ENCODE assay signal across 1 cellular context in the genomic region with DNA sequence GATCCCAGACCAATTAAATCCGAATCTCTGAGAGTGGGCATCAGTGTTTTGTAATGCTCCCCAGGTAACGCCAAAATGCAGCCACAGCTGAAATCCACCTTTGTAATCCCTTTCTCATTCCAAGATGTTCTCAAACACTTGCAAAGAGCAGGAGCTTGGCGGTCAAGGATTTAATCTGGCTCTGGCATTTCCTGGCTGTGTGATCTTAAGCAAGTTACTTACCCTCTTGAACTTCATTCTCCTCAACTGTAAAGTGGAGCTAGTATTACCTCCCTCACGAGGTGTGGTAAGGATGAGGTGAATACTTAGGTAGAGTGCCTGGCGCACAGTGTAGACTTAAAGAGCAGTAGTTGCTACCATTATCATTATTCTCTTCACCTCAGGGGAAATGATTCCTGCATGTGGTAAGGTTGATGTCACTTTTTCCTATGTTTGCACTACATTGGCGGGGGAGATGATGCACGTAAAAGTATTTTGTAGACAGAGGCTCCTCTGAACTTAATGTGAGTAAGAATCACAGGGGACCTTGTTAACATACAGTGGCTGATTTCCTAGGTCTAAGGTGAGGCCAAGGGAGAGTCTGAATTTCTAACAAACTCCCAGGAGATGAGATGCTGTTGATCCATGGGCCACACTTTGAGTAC.
A peak's percentile ranks its signal among the peaks of the same experiment; 100 is the strongest.
TF ChIP-seq lines count a peak whose summit lies in the region.

No MANE protein-coding gene starts in this region.

TF ChIP-seq in HEK293, 187 proteins besides CTCF, POLR2A, EP300 and RAD21 (continued from another document):
- TF ChIP-seq, protein P1, sequence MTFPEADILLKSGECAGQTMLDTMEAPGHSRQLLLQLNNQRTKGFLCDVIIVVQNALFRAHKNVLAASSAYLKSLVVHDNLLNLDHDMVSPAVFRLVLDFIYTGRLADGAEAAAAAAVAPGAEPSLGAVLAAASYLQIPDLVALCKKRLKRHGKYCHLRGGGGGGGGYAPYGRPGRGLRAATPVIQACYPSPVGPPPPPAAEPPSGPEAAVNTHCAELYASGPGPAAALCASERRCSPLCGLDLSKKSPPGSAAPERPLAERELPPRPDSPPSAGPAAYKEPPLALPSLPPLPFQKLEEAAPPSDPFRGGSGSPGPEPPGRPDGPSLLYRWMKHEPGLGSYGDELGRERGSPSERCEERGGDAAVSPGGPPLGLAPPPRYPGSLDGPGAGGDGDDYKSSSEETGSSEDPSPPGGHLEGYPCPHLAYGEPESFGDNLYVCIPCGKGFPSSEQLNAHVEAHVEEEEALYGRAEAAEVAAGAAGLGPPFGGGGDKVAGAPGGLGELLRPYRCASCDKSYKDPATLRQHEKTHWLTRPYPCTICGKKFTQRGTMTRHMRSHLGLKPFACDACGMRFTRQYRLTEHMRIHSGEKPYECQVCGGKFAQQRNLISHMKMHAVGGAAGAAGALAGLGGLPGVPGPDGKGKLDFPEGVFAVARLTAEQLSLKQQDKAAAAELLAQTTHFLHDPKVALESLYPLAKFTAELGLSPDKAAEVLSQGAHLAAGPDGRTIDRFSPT (tag by site-specific recombination; IDR thresholded peaks at IDR 0.05): 0 out of 2 replicates have a peak, but pooled peaks have one; percentile 19
- TF ChIP-seq, protein P2, sequence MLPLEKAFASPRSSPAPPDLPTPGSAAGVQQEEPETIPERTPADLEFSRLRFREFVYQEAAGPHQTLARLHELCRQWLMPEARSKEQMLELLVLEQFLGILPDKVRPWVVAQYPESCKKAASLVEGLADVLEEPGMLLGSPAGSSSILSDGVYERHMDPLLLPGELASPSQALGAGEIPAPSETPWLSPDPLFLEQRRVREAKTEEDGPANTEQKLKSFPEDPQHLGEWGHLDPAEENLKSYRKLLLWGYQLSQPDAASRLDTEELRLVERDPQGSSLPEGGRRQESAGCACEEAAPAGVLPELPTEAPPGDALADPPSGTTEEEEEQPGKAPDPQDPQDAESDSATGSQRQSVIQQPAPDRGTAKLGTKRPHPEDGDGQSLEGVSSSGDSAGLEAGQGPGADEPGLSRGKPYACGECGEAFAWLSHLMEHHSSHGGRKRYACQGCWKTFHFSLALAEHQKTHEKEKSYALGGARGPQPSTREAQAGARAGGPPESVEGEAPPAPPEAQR (tag by site-specific recombination; IDR thresholded peaks at IDR 0.05): no peak
- TF ChIP-seq EGR2 (tag by site-specific recombination; IDR thresholded peaks at IDR 0.05; ENCODE audit: low read depth) (no peak), TCF7L2 (IDR thresholded peaks at IDR 0.05; ENCODE audit: borderline replicate concordance, low read depth, low read length) (no peak), ZNF10 (tag by site-specific recombination; IDR thresholded peaks at IDR 0.05) (no peak), ZFP41 (tag by site-specific recombination; IDR thresholded peaks at IDR 0.05; ENCODE audit: borderline replicate concordance) (no peak), FEZF1 (tag by site-specific recombination; IDR thresholded peaks at IDR 0.05) (no peak), ZNF664 (tag by site-specific recombination; IDR thresholded peaks at IDR 0.05) (no peak), ZNF404 (tag by site-specific recombination; IDR thresholded peaks at IDR 0.05) (no peak), ZNF677 (tag by site-specific recombination; IDR thresholded peaks at IDR 0.05) (no peak), ZNF747 (tag by site-specific recombination; IDR thresholded peaks at IDR 0.05) (no peak), ZNF660 (tag by site-specific recombination; IDR thresholded peaks at IDR 0.05) (no peak)
- TF ChIP-seq, protein P3, sequence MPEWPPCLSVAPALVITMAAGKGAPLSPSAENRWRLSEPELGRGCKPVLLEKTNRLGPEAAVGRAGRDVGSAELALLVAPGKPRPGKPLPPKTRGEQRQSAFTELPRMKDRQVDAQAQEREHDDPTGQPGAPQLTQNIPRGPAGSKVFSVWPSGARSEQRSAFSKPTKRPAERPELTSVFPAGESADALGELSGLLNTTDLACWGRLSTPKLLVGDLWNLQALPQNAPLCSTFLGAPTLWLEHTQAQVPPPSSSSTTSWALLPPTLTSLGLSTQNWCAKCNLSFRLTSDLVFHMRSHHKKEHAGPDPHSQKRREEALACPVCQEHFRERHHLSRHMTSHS (tag by site-specific recombination; IDR thresholded peaks at IDR 0.05): no peak
